ENCODE assay signal across 6 cellular contexts in the genomic region with DNA sequence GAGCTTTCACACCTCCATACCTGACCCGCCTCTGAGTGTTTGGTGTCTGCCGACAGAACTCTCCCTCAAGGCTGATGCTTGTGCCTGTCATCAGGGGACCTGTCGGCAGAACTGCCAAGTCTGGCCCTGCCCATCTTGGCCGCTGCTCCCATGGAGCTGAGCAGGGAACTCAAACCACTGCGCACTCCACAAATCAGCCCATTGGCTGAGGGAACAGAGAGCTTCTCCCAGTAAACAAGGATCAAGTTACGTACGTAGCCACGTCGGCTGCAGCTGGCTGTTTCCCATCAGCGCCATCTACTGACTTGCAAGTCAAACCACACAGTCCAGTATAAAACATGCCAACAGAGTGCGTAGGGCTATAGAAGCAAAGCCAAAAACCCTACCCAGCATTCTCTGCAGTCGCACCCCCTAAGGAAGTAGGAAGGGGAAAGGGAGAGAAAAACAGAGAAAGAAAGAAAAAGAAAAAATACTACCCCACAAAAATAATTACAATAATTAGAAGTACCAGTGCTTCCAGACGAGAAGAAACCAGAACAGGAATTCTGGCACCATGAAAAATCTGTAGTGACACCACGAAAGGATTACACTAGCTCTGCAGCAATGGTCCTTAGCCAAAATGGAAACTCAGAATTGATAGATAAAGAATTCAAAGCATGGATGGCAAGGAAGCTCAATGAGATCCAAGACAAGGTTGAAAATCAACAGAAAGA. TPM values are rescaled to one million over a fixed set of nuclear protein-coding genes. Genes with fewer than 3 reads are reported as not detected.
DNase-seq lines count a peak whose midpoint lies in the region; ATAC-seq and TF ChIP-seq lines count a peak whose summit lies in the region.

No MANE protein-coding gene starts in this region.

- peaks cover 17% of the 10 kb centered on the region for H3K9me3 ChIP-seq in left ventricle myocardium inferior (replicated peaks)

- no peaks in the 10 kb centered on the region for H3K4me1 ChIP-seq in left ventricle myocardium inferior

- no peak overlapping the region for H3K27ac ChIP-seq in left ventricle myocardium inferior (replicated peaks)

- H3K27me3 ChIP-seq in left ventricle myocardium inferior (ENCODE audit: low read depth): no peaks in the 10 kb centered on the region

- TF ChIP-seq CTCF in left ventricle myocardium inferior (IDR thresholded peaks at IDR 0.05; ENCODE audit: borderline replicate concordance): peak; percentile 47

- H3K36me3 ChIP-seq in left ventricle myocardium inferior: no peaks in the 10 kb centered on the region

- DNase-seq in SKM-1 treated with dmso at 0.1 percent for 144 hours (lab: John Stamatoyannopoulos, UW; ENCODE audit: unreplicated experiment) (peak; percentile 9), SKM-1 (lab: John Stamatoyannopoulos, UW; ENCODE audit: unreplicated experiment) (no peak), RKO (ENCODE audit: low spot score) (peak; percentile 92), left ventricle myocardium inferior (no peak)

- no peak overlapping the region for H3K4me3 ChIP-seq in left ventricle myocardium inferior

- ATAC-seq in HG02763 (IDR thresholded peaks at IDR 0.05; ENCODE audit: unreplicated experiment) (no peak), HG03460 (IDR thresholded peaks at IDR 0.05; ENCODE audit: unreplicated experiment) (no peak)

- intact Hi-C loops in left ventricle myocardium inferior (cut with micrococcal nuclease): no loop called here

RNA-seq across cellular contexts. Expression of a gene that starts 13.1 kb away (rescaled TPM):
- not detected for total RNA-seq in left ventricle myocardium inferior

RNA-seq across cellular contexts. Expression of a gene that starts 16.8 kb away (rescaled TPM):
- total RNA-seq in left ventricle myocardium inferior: not detected

RNA-seq across cellular contexts. Expression of a gene that starts 21.1 kb away (rescaled TPM):
- not detected for total RNA-seq in left ventricle myocardium inferior

RNA-seq across cellular contexts. Expression of a gene that starts 31.1 kb away (rescaled TPM):
- total RNA-seq in left ventricle myocardium inferior: not detected

RNA-seq across cellular contexts. Expression of a gene that starts 36.9 kb away (rescaled TPM):
- total RNA-seq in left ventricle myocardium inferior: not detected

Comparison
In these comparisons a context has a peak if more than half of its experiments do, and no peak if none do; other contexts are left out.
1. DNase-seq: peak in SKM-1 treated with dmso at 0.1 percent for 144 hours (single experiment) and RKO (single experiment); none in SKM-1 (single experiment) and left ventricle myocardium inferior (single experiment).